In genomic region chr2:99698896-99699295, GRCh38 we compare ENCODE assay signal across 21 cellular contexts.
DNase-seq lines count a peak whose midpoint lies in the region; ATAC-seq and TF ChIP-seq lines count a peak whose summit lies in the region.
"Had no signal": no experiment of that assay in that cellular context is flagged by ENCODE, and none has a peak within 500 bp of the region (broad histone marks: within the 10 kb centered on the region; RNA-seq: fewer than 3 reads in every experiment).

No MANE protein-coding gene starts in this region.

- intact Hi-C loops in OCI-LY7 (cut with micrococcal nuclease; ENCODE audit: unreplicated experiment) (no loop called here), left colon (cut with DNase I, micrococcal nuclease) (no loop called here)

- H3K79me2 ChIP-seq in OCI-LY7 (ENCODE audit: insufficient read depth, low read depth, low read length) = no peaks in the 10 kb centered on the region
- H3K79me2 ChIP-seq: parathyroid adenoma had no signal

- no peak overlapping the region for H2BK120ac ChIP-seq in mesenchymal stem cell (ENCODE audit: low read depth, low read length)

- H3K4ac ChIP-seq in mesenchymal stem cell (ENCODE audit: low read depth in 1 of 2, low read length in 2 of 2) = no peak overlapping the region

- H2AFZ ChIP-seq in OCI-LY7 (ENCODE audit: low read length) = no peak overlapping the region
- no peak overlapping the region for H2AFZ ChIP-seq in mesenchymal stem cell (ENCODE audit: low read depth, low read length)
- H2AFZ ChIP-seq: GM23338, parathyroid adenoma had no signal

- CTCF ChIA-PET in OCI-LY7 (lab: Charles Lee; ENCODE audit: unreplicated experiment) = interaction anchor here (1.0 kb wide), 1 partner anchor 536 kb away, joined by 3 read pairs; no protein-coding TSS in a partner anchor

- H3K36me3 Mint-ChIP-seq in chondrocyte (ENCODE audit: low read depth) = peaks cover 13% of the 10 kb centered on the region

- no peak overlapping the region for H3K23ac ChIP-seq in mesenchymal stem cell (ENCODE audit: low read length in 2 of 2)

- H3K27me3 ChIP-seq in mesenchymal stem cell (ENCODE audit: control insufficient read depth in 1 of 2, insufficient read depth in 1 of 2, low read length in 2 of 2) = peaks cover 0 to 38% of the 10 kb centered on the region in 2 experiments
- H3K27me3 ChIP-seq: ascending aorta had no signal

- H3K4me2 ChIP-seq in OCI-LY7 (ENCODE audit: low read length) (peak overlapping the region; percentile 4; the same call in 1 of the 2 replicates), mesenchymal stem cell (ENCODE audit: low read length, poor library complexity, severe bottlenecking) (no peak overlapping the region)
- H3K4me2 ChIP-seq: GM23338 had no signal

- H3K9ac ChIP-seq in mesenchymal stem cell (ENCODE audit: low read length) = no peak overlapping the region
- H3K9ac ChIP-seq: parathyroid adenoma had no signal

- no peak overlapping the region for H2BK15ac ChIP-seq in mesenchymal stem cell (ENCODE audit: low read depth, poor library complexity, severe bottlenecking)

- H3K36me3 ChIP-seq in OCI-LY7 (ENCODE audit: insufficient read depth, low read length) (peaks cover 14% of the 10 kb centered on the region), mesenchymal stem cell (ENCODE audit: control insufficient read depth in 1 of 2, insufficient read depth in 2 of 2, low read depth in 1 of 2, low read length in 2 of 2) (peaks cover 0 to 6% of the 10 kb centered on the region in 2 experiments)
- H3K36me3 ChIP-seq: ascending aorta, WERI-Rb-1 had no signal

- H3K4me1 Mint-ChIP-seq in chondrocyte (ENCODE audit: low read depth) = peaks cover 79% of the 10 kb centered on the region
- H3K4me1 Mint-ChIP-seq: GM23338 had no signal

- H2BK12ac ChIP-seq in mesenchymal stem cell (ENCODE audit: low read length in 2 of 2) = no peak overlapping the region

- H3K9me3 Mint-ChIP-seq in chondrocyte (ENCODE audit: low read depth) = no peaks in the 10 kb centered on the region
- H3K9me3 Mint-ChIP-seq: activated naive CD4-positive, alpha-beta T cell treated with anti-CD3 and anti-CD28 coated beads for 36 hours; dendritic cell treated with granulocyte-macrophage colony-stimulating factor and Interleukin-4, amounts not matched to agents 40 ng/mL and 50 ng/mL, for 4 days; GM23338; T-helper 1 cell treated with Interleukin-12 subunit alpha and Interleukin-12 subunit beta and Interleukin-4 antibody, amounts not matched to agents 30 μg/mL and 1 μg/mL, for 36 hours had no signal

- H3K4me3 Mint-ChIP-seq in chondrocyte (ENCODE audit: unreplicated experiment) = no peak overlapping the region
- H3K4me3 Mint-ChIP-seq: activated naive CD4-positive, alpha-beta T cell treated with anti-CD3 and anti-CD28 coated beads for 36 hours; dendritic cell treated with granulocyte-macrophage colony-stimulating factor and Interleukin-4, amounts not matched to agents 40 ng/mL and 50 ng/mL, for 4 days; GM23338; T-helper 1 cell treated with Interleukin-12 subunit alpha and Interleukin-12 subunit beta and Interleukin-4 antibody, amounts not matched to agents 30 μg/mL and 1 μg/mL, for 36 hours had no signal

- H3K9me3 ChIP-seq in OCI-LY7 (ENCODE audit: low read length) (no peaks in the 10 kb centered on the region), mesenchymal stem cell (ENCODE audit: control insufficient read depth, low read length) (no peaks in the 10 kb centered on the region)
- H3K9me3 ChIP-seq: ascending aorta had no signal

- H2AK5ac ChIP-seq in mesenchymal stem cell (ENCODE audit: low read length, severe bottlenecking) = no peak overlapping the region

- H3K14ac ChIP-seq in mesenchymal stem cell (ENCODE audit: low read length in 2 of 2) = no peak overlapping the region

- H3K18ac ChIP-seq in mesenchymal stem cell (ENCODE audit: low read depth in 1 of 2, low read length in 2 of 2) = no peak overlapping the region

- H3K27ac Mint-ChIP-seq in chondrocyte (ENCODE audit: unreplicated experiment) = peak overlapping the region; percentile 87
- H3K27ac Mint-ChIP-seq: activated naive CD4-positive, alpha-beta T cell treated with anti-CD3 and anti-CD28 coated beads for 36 hours; dendritic cell treated with granulocyte-macrophage colony-stimulating factor and Interleukin-4, amounts not matched to agents 40 ng/mL and 50 ng/mL, for 4 days; GM23338; T-helper 1 cell treated with Interleukin-12 subunit alpha and Interleukin-12 subunit beta and Interleukin-4 antibody, amounts not matched to agents 30 μg/mL and 1 μg/mL, for 36 hours had no signal

- no peak overlapping the region for H3K27ac ChIP-seq in OCI-LY7 (ENCODE audit: low read depth, low read length, poor library complexity, severe bottlenecking)
- H3K27ac ChIP-seq in mesenchymal stem cell (ENCODE audit: low read length, poor library complexity, severe bottlenecking) = peak overlapping the region; percentile 15
- H3K27ac ChIP-seq: ascending aorta, parathyroid adenoma, WERI-Rb-1 had no signal

- no peak for ATAC-seq in GM18498 (IDR thresholded peaks at IDR 0.05; ENCODE audit: unreplicated experiment)
- ATAC-seq in left colon = no peak
- ATAC-seq: GM23338 had no signal

- POLR2A ChIA-PET in OCI-LY7 (lab: Charles Lee) = interaction anchor here (1.1 to 1.2 kb wide), 2 partner anchors 26 to 58 kb away, joined by 3 to 10 read pairs; no protein-coding TSS in a partner anchor

- DNase-seq in EL (peak; percentile 55), OCI-LY7 (ENCODE audit: low spot score) (no peak), chondrocyte (ENCODE audit: low spot score) (no peak), mesenchymal stem cell (peak; percentile 40), DMS 273 (lab: John Stamatoyannopoulos, UW; ENCODE audit: unreplicated experiment) (no peak), left colon (no peak)
- DNase-seq: activated CD4-positive, alpha-beta T cell treated with anti-CD3 and anti-CD28 coated beads, Interleukin-2, amount 50 U/mL, for 4 hours; activated naive CD4-positive, alpha-beta T cell treated with anti-CD3 and anti-CD28 coated beads for 36 hours; activated T-cell treated with anti-CD3 and anti-CD28 coated beads for 4 hours; Calu3; NCI-H1930; NCI-H510A; stimulated activated CD4-positive, alpha-beta T cell treated with anti-CD3 and anti-CD28 coated beads, Interleukin-4, amount 100 ng/mL, for 1 hour; WERI-Rb-1 had no signal

- H3K27me3 Mint-ChIP-seq in chondrocyte (ENCODE audit: low read depth) = no peaks in the 10 kb centered on the region
- H3K27me3 Mint-ChIP-seq: dendritic cell treated with granulocyte-macrophage colony-stimulating factor and Interleukin-4, amounts not matched to agents 40 ng/mL and 50 ng/mL, for 4 days had no signal

- H3K4me3 ChIP-seq in OCI-LY7 (ENCODE audit: low read depth, low read length, poor library complexity, severe bottlenecking) (no peak overlapping the region), mesenchymal stem cell (ENCODE audit: insufficient read depth in 1 of 2, low read depth in 1 of 2, low read length in 2 of 2) (no peak overlapping the region)
- H3K4me3 ChIP-seq: ascending aorta, GM23338, skin epidermis had no signal

- H4K8ac ChIP-seq in mesenchymal stem cell (ENCODE audit: low read length) = no peak overlapping the region

- WGBS in mesenchymal stem cell = 100% methylated on average over 2 of the region's 2 CpGs

- TF ChIP-seq CTCF in OCI-LY7 (conservative IDR thresholded peaks at IDR 0.05; ENCODE audit: low read length) (no peak), chondrocyte (IDR thresholded peaks at IDR 0.05) (no peak)

- peaks cover 7% of the 10 kb centered on the region for H3K79me1 ChIP-seq in mesenchymal stem cell (replicated peaks; ENCODE audit: low read length, poor library complexity, severe bottlenecking)

- H4K20me1 ChIP-seq in OCI-LY7 (ENCODE audit: insufficient read depth, low read length) = no peaks in the 10 kb centered on the region

- H4K91ac ChIP-seq in mesenchymal stem cell (ENCODE audit: low read length) = no peak overlapping the region

- BruUV-seq in OCI-LY7 (replicated peaks; lab: Mats Ljungman, UMichigan) = no TSS peak

- H3K9me2 ChIP-seq in OCI-LY7 (ENCODE audit: insufficient read depth, low read length) = no peaks in the 10 kb centered on the region

- H3K4me1 ChIP-seq in OCI-LY7 (ENCODE audit: insufficient read depth, low read length, poor library complexity, severe bottlenecking) (peaks cover 21% of the 10 kb centered on the region), mesenchymal stem cell (ENCODE audit: control insufficient read depth, insufficient read depth, low read depth, low read length) (peaks cover 2% of the 10 kb centered on the region)
- H3K4me1 ChIP-seq: parathyroid adenoma had no signal

- no peak overlapping the region for H2BK5ac ChIP-seq in mesenchymal stem cell (ENCODE audit: low read depth, low read length, poor library complexity, severe bottlenecking)

Comparison
In these comparisons a context has a peak if more than half of its experiments do, and no peak if none do; other contexts are left out.
1. DNase-seq: peak in EL (single experiment) and mesenchymal stem cell (single experiment); none in OCI-LY7 (single experiment), chondrocyte (single experiment), DMS 273 (single experiment) and left colon (0 of 2).